In the genomic region with DNA sequence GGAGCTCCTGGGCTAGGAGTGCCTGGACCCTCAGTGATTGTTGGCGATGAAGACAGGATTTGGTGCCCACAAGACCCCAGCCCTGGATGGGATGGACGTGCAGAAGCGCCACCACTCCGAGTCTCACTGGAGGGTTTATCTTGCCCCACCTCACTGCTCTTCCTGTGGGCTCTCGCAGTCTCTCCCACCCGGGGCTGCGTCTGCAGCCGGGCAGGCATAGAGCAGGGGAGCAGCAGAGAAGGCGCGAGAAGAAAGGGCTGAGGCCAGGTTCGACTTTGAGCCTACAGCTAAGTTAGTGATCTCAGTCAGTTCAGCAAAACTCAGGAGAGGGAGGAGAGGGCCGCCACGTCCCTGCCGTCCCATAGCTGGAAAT, we compare ENCODE assay signal across 27 cellular contexts.
"Had no signal": no experiment of that assay in that cellular context is flagged by ENCODE, and none has a peak within 500 bp of the region (broad histone marks: within the 10 kb centered on the region; RNA-seq: fewer than 3 reads in every experiment).

No MANE protein-coding gene starts in this region.

- H3K27ac Mint-ChIP-seq: activated T-helper 1 cell treated with anti-CD3 and anti-CD28 coated beads, Interleukin-12 subunit alpha, Interleukin-12 subunit beta, Interleukin-2, Interleukin-4 antibody, amounts not matched to agents 30 ng/mL and 10 ng/mL and 1 ng/mL, durations not matched to agents 14 hours and 24 hours and 36 hours; T-helper 1 cell treated with Interleukin-12 subunit alpha and Interleukin-12 subunit beta and Interleukin-4 antibody, amounts not matched to agents 30 μg/mL and 1 μg/mL, for 36 hours; WTC11 had no signal

- H3K9me3 ChIP-seq: ascending aorta, body of pancreas had no signal

- DNase-seq: activated CD4-positive, alpha-beta T cell treated with anti-CD3 and anti-CD28 coated beads for 48 hours; activated CD4-positive, alpha-beta T cell treated with anti-CD3 and anti-CD28 coated beads, Interleukin-2, amount 50 U/mL, for 4 hours; activated CD4-positive, CD25-positive, alpha-beta regulatory T cell treated with anti-CD3 and anti-CD28 coated beads, Interleukin-2, amount 50 U/mL, for 72 hours; activated CD8-positive, alpha-beta memory T cell treated with anti-CD3 and anti-CD28 coated beads, Interleukin-2, amount 50 U/mL, for 4 hours; activated effector memory CD4-positive, alpha-beta T cell treated with Interleukin-2 at 50 U/mL for 16 hours; activated naive CD4-positive, alpha-beta T cell; amniotic stem cell; body of pancreas; Karpas-422; MM.1S; NCI-H1105; NCI-H1436 treated with DMSO at 0.1 percent for 48 hours; NCI-H187; NCI-H2081; NCI-H510A treated with DMSO at 0.1 percent for 48 hours; NCI-H69; NK-92 treated with Interleukin-12 subunit alpha and Interleukin-12 subunit beta, amount 100 ng/mL, for 24 hours; SHP77; T-helper 9 cell had no signal

- H3K27me3 Mint-ChIP-seq: central memory CD8-positive, alpha-beta T cell had no signal

- H3K9me3 Mint-ChIP-seq: activated T-helper 1 cell treated with anti-CD3 and anti-CD28 coated beads, Interleukin-12 subunit alpha, Interleukin-12 subunit beta, Interleukin-2, Interleukin-4 antibody, amounts not matched to agents 30 ng/mL and 10 ng/mL and 1 ng/mL, durations not matched to agents 14 hours and 24 hours and 36 hours; central memory CD8-positive, alpha-beta T cell; T-helper 1 cell treated with Interleukin-12 subunit alpha and Interleukin-12 subunit beta and Interleukin-4 antibody, amounts not matched to agents 30 μg/mL and 1 μg/mL, for 36 hours; WTC11 had no signal

- H3K27me3 ChIP-seq: ascending aorta, body of pancreas had no signal

- H3K4me3 Mint-ChIP-seq: activated T-helper 1 cell treated with anti-CD3 and anti-CD28 coated beads, Interleukin-12 subunit alpha, Interleukin-12 subunit beta, Interleukin-2, Interleukin-4 antibody, amounts not matched to agents 30 ng/mL and 10 ng/mL and 1 ng/mL, durations not matched to agents 14 hours and 24 hours and 36 hours; central memory CD8-positive, alpha-beta T cell; T-helper 1 cell treated with Interleukin-12 subunit alpha and Interleukin-12 subunit beta and Interleukin-4 antibody, amounts not matched to agents 30 μg/mL and 1 μg/mL, for 36 hours; WTC11 had no signal

- H3K4me3 ChIP-seq: ascending aorta, body of pancreas, K562 had no signal

- FAIRE-seq: bronchial epithelial cell, K562, RCC 7860 had no signal

- H3K27ac ChIP-seq: ascending aorta, body of pancreas had no signal

- ATAC-seq: body of pancreas, K562, WTC11 had no signal
